In the genomic region with DNA sequence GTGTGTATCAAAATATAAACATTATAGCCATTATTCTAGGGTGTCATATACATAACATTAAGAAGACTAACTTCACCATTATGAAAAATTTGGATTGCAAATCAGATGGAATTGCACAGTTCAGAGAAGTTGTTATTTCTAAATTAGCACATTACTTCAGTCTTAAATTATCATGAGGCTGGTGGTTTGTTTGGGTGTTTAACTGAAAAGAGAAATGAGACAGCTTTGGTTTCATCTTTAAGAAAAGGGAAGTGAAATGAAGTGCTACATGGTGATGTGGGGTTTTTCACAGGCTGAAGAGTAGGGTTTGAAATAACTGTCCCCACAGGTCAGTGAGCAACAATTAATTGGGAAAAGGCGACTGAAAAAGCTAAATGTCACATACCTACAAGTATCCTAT, we compare ENCODE assay signal across 11 cellular contexts.
DNase-seq lines count a peak whose midpoint lies in the region; ATAC-seq and TF ChIP-seq lines count a peak whose summit lies in the region.
"Had no signal": no experiment of that assay in that cellular context is flagged by ENCODE, and none has a peak within 500 bp of the region (broad histone marks: within the 10 kb centered on the region; RNA-seq: fewer than 3 reads in every experiment).

No MANE protein-coding gene starts in this region.

- ATAC-seq in GM19452 (IDR thresholded peaks at IDR 0.05; ENCODE audit: unreplicated experiment) (peak; percentile 98), HG02938 (IDR thresholded peaks at IDR 0.05; ENCODE audit: unreplicated experiment) (peak; percentile 100)
- ATAC-seq: left colon, T-cell had no signal

- no peak overlapping the region for H3K4me3 ChIP-seq in GM12864 (ENCODE audit: low read depth, low read length)

- no peak for TF ChIP-seq CTCF in GM12864 (IDR thresholded peaks at IDR 0.05; ENCODE audit: low read depth, low read length, missing control alignments)

- DNase-seq in GM12864 (ENCODE audit: low read depth) (peak; percentile 8), Kasumi-1 (lab: John Stamatoyannopoulos, UW) (peak; percentile 45 to 58), SHP77 (lab: John Stamatoyannopoulos, UW) (no peak), AG20443 (ENCODE audit: low spot score) (no peak), T1000 (lab: John Stamatoyannopoulos, UW) (no peak)
- DNase-seq in effector CD4-positive, alpha-beta T cell = no peak
- DNase-seq: left colon, NCI-H2227 treated with DMSO at 0.1 percent for 48 hours, T-cell had no signal

Comparison
In these comparisons a context has a peak if more than half of its experiments do, and no peak if none do; other contexts are left out.
1. DNase-seq: peak in GM12864 (single experiment) and Kasumi-1 (2 of 2); none in SHP77 (0 of 2), AG20443 (single experiment), effector CD4-positive, alpha-beta T cell (single experiment) and T1000 (single experiment).